In the genomic region with DNA sequence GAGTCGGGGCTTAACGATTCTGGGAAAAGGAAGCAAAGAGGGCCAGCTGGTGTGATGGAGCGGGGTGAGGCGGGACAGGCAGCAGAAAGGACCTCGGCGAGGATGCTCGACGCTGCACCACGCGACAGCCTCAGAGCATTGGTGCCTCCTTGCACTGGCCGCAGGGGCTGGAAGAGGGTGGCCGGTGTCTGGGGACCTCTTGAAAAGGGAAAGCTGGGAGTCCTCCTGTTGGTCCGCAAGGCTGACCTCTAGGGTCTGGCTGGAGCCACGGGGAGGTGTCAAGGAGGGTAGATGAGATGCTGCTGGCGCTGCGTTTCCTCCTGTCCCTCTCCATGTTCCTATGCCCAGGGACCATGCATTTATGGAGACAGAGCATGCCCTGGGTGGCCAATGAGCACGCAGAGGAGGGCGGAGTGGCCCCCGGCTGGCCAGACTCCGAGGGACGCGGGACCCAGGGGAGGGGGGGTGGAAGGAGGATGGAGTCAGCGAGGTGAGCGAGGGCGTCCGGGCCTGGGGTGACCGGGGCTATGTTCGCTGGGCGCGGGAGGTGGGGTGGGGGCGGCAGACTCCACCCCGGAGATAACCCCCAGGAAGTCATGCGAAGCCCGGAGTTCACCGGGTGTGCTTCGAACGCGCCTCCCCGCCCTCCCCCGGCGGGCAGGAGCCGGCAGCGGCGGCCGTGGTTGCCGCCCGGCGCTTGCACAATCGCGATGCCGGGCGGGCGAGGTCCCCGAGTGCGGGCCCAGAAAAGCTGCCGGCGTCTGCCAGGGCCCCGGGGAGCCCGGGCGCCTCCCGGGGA, we compare ENCODE assay signal across 8 cellular contexts. TPM values are rescaled to one million over a fixed set of nuclear protein-coding genes. Genes with fewer than 3 reads are reported as not detected.
DNase-seq lines count a peak whose midpoint lies in the region; ATAC-seq and TF ChIP-seq lines count a peak whose summit lies in the region.

A gene (minus strand): TSS at position 334 of the 799 bp plus-strand sequence. CDS start 407 bp downstream, outside the sequence.

- no peak for TF ChIP-seq CTCF in RWPE1 (conservative IDR thresholded peaks at IDR 0.05; ENCODE audit: low read depth)
- TF ChIP-seq CTCF in fibroblast of villous mesenchyme (IDR thresholded peaks at IDR 0.05; ENCODE audit: insufficient read depth, low read depth, low read length), result no peak
- TF ChIP-seq CTCF in lower leg skin (IDR thresholded peaks at IDR 0.05), result no peak

- intact Hi-C loops in lower leg skin (cut with DNase I; ENCODE audit: low total_unique reads), result no loop called here

- H3K4me3 ChIP-seq in fibroblast of villous mesenchyme (ENCODE audit: low read depth, low read length), result peak within 1 kb of the TSS; percentile 12
- H3K4me3 ChIP-seq in skin epidermis, result peak within 1 kb of the TSS in 6 of 7 experiments; percentile 1 to 27 (median 18)
- H3K4me3 ChIP-seq in lower leg skin (ENCODE audit: low read depth, poor library complexity, severe bottlenecking), result no peak within 1 kb of the TSS

- CTCF ChIA-PET in RWPE1 (lab: Yijun Ruan, JAX), result interaction anchor here (0.7 to 1.4 kb wide), 3 partner anchors 26 to 77 kb away, joined by 3 to 4 read pairs (median 4); no protein-coding TSS in a partner anchor

- DNase-seq in NCI-H2171 (lab: John Stamatoyannopoulos, UW) (peak; percentile 28), NCI-H2171 treated with DMSO at 0.1 percent for 48 hours (lab: John Stamatoyannopoulos, UW) (no peak), RWPE1 (ENCODE audit: low spot score) (peak; percentile 66), fibroblast of villous mesenchyme (ENCODE audit: low read depth) (peak; percentile 11), NCI-H748 (lab: John Stamatoyannopoulos, UW; ENCODE audit: unreplicated experiment) (no peak), lower leg skin (ENCODE audit: low spot score in 2 of 2) (no peak)

- 1% methylated on average over 42 to 56 of the region's 61 CpGs for WGBS in lower leg skin, 2 donors

- ATAC-seq in HG03108 (IDR thresholded peaks at IDR 0.05; ENCODE audit: unreplicated experiment), result no peak

- peak within 1 kb of the TSS; percentile 67 for H3K27ac ChIP-seq in RWPE1
- H3K27ac ChIP-seq in skin epidermis, result no peak within 1 kb of the TSS

- no peak for TF ChIP-seq POLR2A in lower leg skin (IDR thresholded peaks at IDR 0.05)

- POLR2A ChIA-PET in RWPE1 (lab: Yijun Ruan, JAX; ENCODE audit: low non-redundant PET), result no interaction called here

RNA-seq across cellular contexts. Expression of the gene that starts here (rescaled TPM):
- not detected in 2 replicates for total RNA-seq in fibroblast of villous mesenchyme
- under 1 TPM in 3 of 4 donors, not detected in 1; 0.10 to 0.71 (median 0.69) TPM for total RNA-seq in lower leg skin

Comparison
In these comparisons a context has a peak if more than half of its experiments do, and no peak if none do; other contexts are left out.
1. DNase-seq: peak in NCI-H2171 (single experiment) and RWPE1 (single experiment); none in NCI-H2171 treated with DMSO at 0.1 percent for 48 hours (single experiment), NCI-H748 (single experiment) and lower leg skin (0 of 2).
2. Peak in DNase-seq and H3K4me3 ChIP-seq in fibroblast of villous mesenchyme; RNA of the gene not detected or under 1 TPM.